Comparison of ENCODE assay signal across 11 cellular contexts in the genomic region with DNA sequence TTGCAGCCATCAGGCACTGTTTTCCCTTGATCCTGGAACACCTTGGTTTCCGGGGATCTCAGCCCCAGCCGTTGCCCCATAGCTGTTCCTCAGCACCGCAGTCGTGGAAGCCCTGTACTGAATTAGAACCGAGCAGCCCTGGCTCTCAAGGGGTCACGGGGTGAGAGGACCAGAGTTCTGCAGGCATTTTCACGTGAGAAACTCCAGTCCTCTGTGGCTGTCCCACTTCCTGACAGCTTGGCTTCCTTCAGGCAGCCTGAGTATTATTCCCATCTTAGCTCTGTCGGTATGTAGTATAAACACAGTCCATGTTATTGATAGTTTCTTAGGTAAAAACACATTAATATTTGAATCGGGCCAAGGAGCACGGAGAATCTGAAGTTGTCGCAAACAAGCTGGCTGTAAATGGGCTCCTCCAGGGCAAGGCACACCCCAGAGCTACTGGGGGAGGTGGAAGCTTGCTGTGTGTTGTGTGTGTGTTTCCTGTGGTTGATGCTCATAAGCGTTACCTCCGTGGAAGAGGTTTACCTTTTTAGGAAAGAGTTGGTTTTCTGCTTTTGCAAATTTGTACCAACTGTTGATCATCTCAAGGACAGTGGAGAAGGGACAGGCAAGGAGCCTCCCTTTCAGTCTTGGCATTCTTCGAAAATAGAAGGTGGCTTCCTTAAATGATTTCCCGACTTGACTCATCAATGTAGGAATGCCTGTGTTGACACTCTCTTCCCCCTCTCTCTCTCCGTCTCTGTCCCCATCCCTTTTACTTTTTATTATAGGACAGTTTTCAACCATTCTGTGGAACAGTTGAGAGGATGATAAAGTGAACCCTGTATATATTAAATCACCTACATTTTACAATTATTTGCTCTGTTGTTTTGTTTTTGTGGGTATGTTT.
DNase-seq lines count a peak whose midpoint lies in the region; ATAC-seq and TF ChIP-seq lines count a peak whose summit lies in the region.
"Had no signal": no experiment of that assay in that cellular context is flagged by ENCODE, and none has a peak within 500 bp of the region (broad histone marks: within the 10 kb centered on the region; RNA-seq: fewer than 3 reads in every experiment).

No MANE protein-coding gene starts in this region.

- CTCF ChIA-PET in activated naive CD4-positive, alpha-beta T cell treated with anti-CD3 and anti-CD28 coated beads, Interleukin-2, amount 10 ng/mL, durations not matched to agents 7 days and 5 days (lab: Charles Lee), result interaction anchor here (0.6 to 1.8 kb wide), 7 partner anchors 9 to 207 kb away, joined by 3 to 6 read pairs (median 3); no protein-coding TSS in a partner anchor

- H3K27me3 Mint-ChIP-seq in activated naive CD4-positive, alpha-beta T cell treated with anti-CD3 and anti-CD28 coated beads, Interleukin-2, amount 10 ng/mL, durations not matched to agents 7 days and 5 days, result peaks cover 3% of the 10 kb centered on the region

- H3K4me1 ChIP-seq in Karpas-422 (ENCODE audit: low read length) (peaks cover 44% of the 10 kb centered on the region), mucosa of descending colon (ENCODE audit: low read depth) (peaks cover 9% of the 10 kb centered on the region)

- H3K27ac Mint-ChIP-seq in activated naive CD4-positive, alpha-beta T cell treated with anti-CD3 and anti-CD28 coated beads, Interleukin-2, amount 10 ng/mL, durations not matched to agents 7 days and 5 days, result peak overlapping the region; percentile 97

- H3K4me2 ChIP-seq in Karpas-422 (ENCODE audit: low read depth, low read length, poor library complexity, severe bottlenecking), result no peak overlapping the region
- H3K4me2 ChIP-seq: KMS-11 had no signal

- peaks cover 96% of the 10 kb centered on the region for H3K4me1 Mint-ChIP-seq in activated naive CD4-positive, alpha-beta T cell treated with anti-CD3 and anti-CD28 coated beads, Interleukin-2, amount 10 ng/mL, durations not matched to agents 7 days and 5 days

- H2AFZ ChIP-seq in Karpas-422 (ENCODE audit: low read length), result no peak overlapping the region

- ATAC-seq in mucosa of descending colon (peak; percentile 68), HG02798 (IDR thresholded peaks at IDR 0.05; ENCODE audit: poor library complexity, unreplicated experiment) (no peak), HG02970 (IDR thresholded peaks at IDR 0.05; ENCODE audit: low FRiP score, unreplicated experiment) (no peak), GM19467 (IDR thresholded peaks at IDR 0.05; ENCODE audit: unreplicated experiment) (no peak)

- intact Hi-C loops in mucosa of descending colon (cut with DNase I, micrococcal nuclease), result no loop called here

- no peaks in the 10 kb centered on the region for H3K27me3 ChIP-seq in Karpas-422 (ENCODE audit: low read length)
- H3K27me3 ChIP-seq: suprapubic skin had no signal

- H3K79me2 ChIP-seq in Karpas-422 (ENCODE audit: low read length), result peaks cover 33% of the 10 kb centered on the region

- H3K36me3 Mint-ChIP-seq in activated naive CD4-positive, alpha-beta T cell treated with anti-CD3 and anti-CD28 coated beads, Interleukin-2, amount 10 ng/mL, durations not matched to agents 7 days and 5 days, result peaks cover 40% of the 10 kb centered on the region

- TF ChIP-seq CTCF in AG10803 (conservative IDR thresholded peaks at IDR 0.05; ENCODE audit: low read length) (no peak), mucosa of descending colon (IDR thresholded peaks at IDR 0.05) (no peak)

- H4K20me1 ChIP-seq in Karpas-422 (ENCODE audit: insufficient read depth, low read depth, low read length), result no peaks in the 10 kb centered on the region

- H3K36me3 ChIP-seq in Karpas-422 (ENCODE audit: insufficient read depth, low read length), result no peaks in the 10 kb centered on the region
- no peaks in the 10 kb centered on the region for H3K36me3 ChIP-seq in mucosa of descending colon (ENCODE audit: low read depth)

- DNase-seq in AG10803 (ENCODE audit: low read depth), result peak; percentile 44
- no peak for DNase-seq in Karpas-422
- peak; percentile 79 for DNase-seq in activated naive CD4-positive, alpha-beta T cell treated with anti-CD3 and anti-CD28 coated beads, Interleukin-2, amount 10 ng/mL, durations not matched to agents 7 days and 5 days
- no peak for DNase-seq in mucosa of descending colon
- DNase-seq in NCI-H1092 (lab: John Stamatoyannopoulos, UW), result no peak

- no peak overlapping the region for H3K9ac ChIP-seq in Karpas-422 (ENCODE audit: low read length)
- H3K9ac ChIP-seq: KMS-11 had no signal

- H3K4me3 Mint-ChIP-seq in activated naive CD4-positive, alpha-beta T cell treated with anti-CD3 and anti-CD28 coated beads, Interleukin-2, amount 10 ng/mL, durations not matched to agents 7 days and 5 days, result peak overlapping the region; percentile 38
- H3K4me3 Mint-ChIP-seq: neural crest cell had no signal

- H3K27ac ChIP-seq in Karpas-422 (ENCODE audit: low read length), result peak overlapping the region; percentile 95
- H3K27ac ChIP-seq: KMS-11, suprapubic skin had no signal

- H3K9me3 ChIP-seq in Karpas-422 (ENCODE audit: low read length) (no peaks in the 10 kb centered on the region), mucosa of descending colon (no peaks in the 10 kb centered on the region)
- H3K9me3 ChIP-seq: suprapubic skin had no signal

- H3K9me3 Mint-ChIP-seq in activated naive CD4-positive, alpha-beta T cell treated with anti-CD3 and anti-CD28 coated beads, Interleukin-2, amount 10 ng/mL, durations not matched to agents 7 days and 5 days, result peaks cover 4% of the 10 kb centered on the region

- H3K4me3 ChIP-seq in AG10803 (ENCODE audit: low read length), result no peak overlapping the region
- no peak overlapping the region for H3K4me3 ChIP-seq in Karpas-422 (ENCODE audit: low read length)
- no peak overlapping the region for H3K4me3 ChIP-seq in mucosa of descending colon
- H3K4me3 ChIP-seq: suprapubic skin had no signal

- no peaks in the 10 kb centered on the region for H3K9me2 ChIP-seq in Karpas-422 (replicated peaks; ENCODE audit: insufficient read depth, low read length)

Comparison
In these comparisons a context has a peak if more than half of its experiments do, and no peak if none do; other contexts are left out.
1. DNase-seq: peak in AG10803 (single experiment) and activated naive CD4-positive, alpha-beta T cell treated with anti-CD3 and anti-CD28 coated beads, Interleukin-2, amount 10 ng/mL, durations not matched to agents 7 days and 5 days (single experiment); none in Karpas-422 (single experiment), mucosa of descending colon (0 of 3) and NCI-H1092 (single experiment).